Comparison of ENCODE assay signal across 19 cellular contexts in genomic region chr11:134743809-134744195, GRCh38.
"Had no signal": no experiment of that assay in that cellular context is flagged by ENCODE, and none has a peak within 500 bp of the region (broad histone marks: within the 10 kb centered on the region; RNA-seq: fewer than 3 reads in every experiment).

No MANE protein-coding gene starts in this region.

- H3K36me3 ChIP-seq: neural progenitor cell, pancreas, prostate gland, sigmoid colon, suprapubic skin, thyroid gland had no signal

- H3K4me2 ChIP-seq: neural progenitor cell had no signal

- H3K9me3 ChIP-seq: mucosa of descending colon, pancreas, prostate gland, suprapubic skin, thyroid gland had no signal

- H3K27ac ChIP-seq: neural progenitor cell, pancreas, prostate gland, sigmoid colon, skin epidermis, suprapubic skin, thyroid gland had no signal

- H3K9ac ChIP-seq: neural progenitor cell had no signal

- DNase-seq: effector CD4-positive, alpha-beta T cell; foreskin melanocyte; hippocampal formation; mucosa of descending colon; naive thymus-derived CD8-positive, alpha-beta T cell; nucleus accumbens; pancreas; retina; sigmoid colon; stimulated activated CD4-positive, alpha-beta T cell treated with anti-CD3 and anti-CD28 coated beads, Interleukin-2, amount 100 ng/mL, for 24 hours; stimulated activated naive CD8-positive, alpha-beta T cell treated with anti-CD3 and anti-CD28 coated beads, Interleukin-15, Interleukin-2, amounts not matched to agents 100 U/mL and 50 U/mL, for 24 hours; thyroid gland had no signal

- H3K27me3 ChIP-seq: neural progenitor cell, pancreas, sigmoid colon, thyroid gland had no signal

- H3K4me1 Mint-ChIP-seq: stimulated activated effector memory CD8-positive, alpha-beta T cell treated with anti-CD3 and anti-CD28 coated beads, Interleukin-12 subunit alpha, Interleukin-12 subunit beta, amount 100 ng/mL, for 72 hours had no signal

- H3K36me3 Mint-ChIP-seq: neural progenitor cell; stimulated activated effector memory CD8-positive, alpha-beta T cell treated with anti-CD3 and anti-CD28 coated beads, Interleukin-12 subunit alpha, Interleukin-12 subunit beta, amount 100 ng/mL, for 72 hours; type B pancreatic cell had no signal

- H3K4me3 ChIP-seq: coronary artery, mucosa of descending colon, neural progenitor cell, pancreas, prostate gland, sigmoid colon, skin epidermis, suprapubic skin, thyroid gland had no signal

- H3K27ac Mint-ChIP-seq: naive thymus-derived CD8-positive, alpha-beta T cell; neural progenitor cell; stimulated activated effector memory CD8-positive, alpha-beta T cell treated with anti-CD3 and anti-CD28 coated beads, Interleukin-12 subunit alpha, Interleukin-12 subunit beta, amount 100 ng/mL, for 72 hours; type B pancreatic cell had no signal

- H3K4me1 ChIP-seq: neural progenitor cell, prostate gland, sigmoid colon, suprapubic skin, thyroid gland had no signal

- H3K9me3 Mint-ChIP-seq: stimulated activated effector memory CD8-positive, alpha-beta T cell treated with anti-CD3 and anti-CD28 coated beads, Interleukin-12 subunit alpha, Interleukin-12 subunit beta, amount 100 ng/mL, for 72 hours had no signal

- H3K4me3 Mint-ChIP-seq: naive thymus-derived CD8-positive, alpha-beta T cell; neural progenitor cell; stimulated activated effector memory CD8-positive, alpha-beta T cell treated with anti-CD3 and anti-CD28 coated beads, Interleukin-12 subunit alpha, Interleukin-12 subunit beta, amount 100 ng/mL, for 72 hours; type B pancreatic cell had no signal
